ENCODE assay signal across 9 cellular contexts in genomic region chr10:71218046-71218832, GRCh38. TPM values are rescaled to one million over a fixed set of nuclear protein-coding genes. Genes with fewer than 3 reads are reported as not detected.
DNase-seq lines count a peak whose midpoint lies in the region; ATAC-seq, FAIRE-seq and TF ChIP-seq lines count a peak whose summit lies in the region.
"Had no signal": no experiment of that assay in that cellular context is flagged by ENCODE, and none has a peak within 500 bp of the region (broad histone marks: within the 10 kb centered on the region; RNA-seq: fewer than 3 reads in every experiment).

No MANE protein-coding gene starts in this region.

- no peaks in the 10 kb centered on the region for H3K36me3 ChIP-seq in ascending aorta
- H3K36me3 ChIP-seq in suprapubic skin = no peaks in the 10 kb centered on the region

- H3K9me3 ChIP-seq in ascending aorta (no peaks in the 10 kb centered on the region), suprapubic skin (no peaks in the 10 kb centered on the region)

- no peak for TF ChIP-seq EP300 in suprapubic skin (IDR thresholded peaks at IDR 0.05)

- WGBS in suprapubic skin = 66% methylated on average over 5 of the region's 5 CpGs

- TF ChIP-seq POLR2A in suprapubic skin (IDR thresholded peaks at IDR 0.05) (no peak), H54 (IDR thresholded peaks at IDR 0.05; ENCODE audit: low read depth, low read length) (no peak)

- no peak for ATAC-seq in GM18870 (IDR thresholded peaks at IDR 0.05; ENCODE audit: unreplicated experiment)

- no peak for FAIRE-seq in H54 (lab: Jason Lieb, UNC)

- H3K27me3 ChIP-seq in ascending aorta (no peaks in the 10 kb centered on the region), suprapubic skin (peaks cover 3% of the 10 kb centered on the region)

- H3K27ac ChIP-seq in ascending aorta (peak overlapping the region; percentile 62 to 72), suprapubic skin (no peak overlapping the region)

- TF ChIP-seq CTCF in ascending aorta (IDR thresholded peaks at IDR 0.05) (no peak), suprapubic skin (IDR thresholded peaks at IDR 0.05) (no peak)

- H3K4me3 ChIP-seq in ascending aorta (peak overlapping the region in 1 of 2 donors; percentile 61), suprapubic skin (peak overlapping the region; percentile 56)

- intact Hi-C loops in ascending aorta (cut with DNase I) = loop anchor here (10.0 kb wide), 1 partner anchor 637 kb away; the partner anchor contains the start of gene PSAP

- peak; percentile 42 for DNase-seq in NCI-H345 (lab: John Stamatoyannopoulos, UW)
- no peak for DNase-seq in NCI-H345 treated with DMSO at 0.1 percent for 48 hours (lab: John Stamatoyannopoulos, UW; ENCODE audit: unreplicated experiment)
- DNase-seq in ascending aorta (ENCODE audit: low spot score in 2 of 2) = peak in 1 of 2 donors; percentile 62
- DNase-seq in iris pigment epithelial cell (ENCODE audit: low read depth) = peak; percentile 32
- DNase-seq in suprapubic skin (ENCODE audit: low spot score in 2 of 2) = peak in 1 of 2 donors; percentile 45
- no peak for DNase-seq in H54 (ENCODE audit: insufficient read length, low spot score)
- DNase-seq in OCI-M1 (lab: John Stamatoyannopoulos, UW) = no peak
- DNase-seq: NCI-H510A had no signal

- H3K4me1 ChIP-seq in ascending aorta = peaks cover 0 to 20% of the 10 kb centered on the region in 2 donors
- peaks cover 34% of the 10 kb centered on the region for H3K4me1 ChIP-seq in suprapubic skin

RNA-seq across cellular contexts. Expression of gene UNC5B, which starts 5.9 kb away (rescaled TPM):
- total RNA-seq in ascending aorta = 42.4 TPM
- 10 to 100 TPM in 3 of 4 donors, 1 to 10 TPM in 1; 7.2 to 45.7 (median 14.7) TPM for total RNA-seq in suprapubic skin

Comparison
In these comparisons a context has a peak if more than half of its experiments do, and no peak if none do; other contexts are left out.
1. DNase-seq: peak in NCI-H345 (single experiment) and iris pigment epithelial cell (single experiment); none in NCI-H345 treated with DMSO at 0.1 percent for 48 hours (single experiment), H54 (single experiment) and OCI-M1 (single experiment).